ENCODE assay signal across 13 cellular contexts in genomic region chr19:8366121-8366581, GRCh38. TPM values are rescaled to one million over a fixed set of nuclear protein-coding genes. Genes with fewer than 3 reads are reported as not detected.
DNase-seq lines count a peak whose midpoint lies in the region; ATAC-seq, FAIRE-seq and TF ChIP-seq lines count a peak whose summit lies in the region.
"Had no signal": no experiment of that assay in that cellular context is flagged by ENCODE, and none has a peak within 500 bp of the region (broad histone marks: within the 10 kb centered on the region; RNA-seq: fewer than 3 reads in every experiment).

No MANE protein-coding gene starts in this region.

- H3K4me1 ChIP-seq in K562 (replicated peaks in 1 of 2; ENCODE audit: control insufficient read depth in 2 of 2, insufficient read depth in 2 of 2, low read length in 2 of 2) = peaks cover 20 to 48% of the 10 kb centered on the region in 2 experiments
- H3K4me1 ChIP-seq in rectal smooth muscle tissue (ENCODE audit: control insufficient read depth, insufficient read depth, low read length) = peaks cover 35% of the 10 kb centered on the region

- no peak for TF ChIP-seq EP300 in K562 (IDR thresholded peaks at IDR 0.05; ENCODE audit: low read length)

- intact Hi-C loops in K562 (cut with micrococcal nuclease) = no loop called here

- H3K9ac ChIP-seq in K562 (ENCODE audit: insufficient read depth in 1 of 2, low read depth in 2 of 2, low read length in 2 of 2) (peak overlapping the region in 1 of 2 experiments; percentile 45; a peak in 1 of 4 replicates), rectal smooth muscle tissue (ENCODE audit: low read length) (no peak overlapping the region)

- DNase-seq in GM10248 (ENCODE audit: extremely low spot score) (peak; percentile 19), K562 (ENCODE audit: extremely low read depth in 1 of 4, low spot score in 3 of 4) (peak in 2 of 4 experiments; percentile 13 to 15), globus pallidus (ENCODE audit: low spot score) (peak; percentile 10)
- DNase-seq in stimulated activated CD4-positive, alpha-beta T cell treated with anti-CD3 and anti-CD28 coated beads, Interleukin-12 subunit alpha, Interleukin-12 subunit beta, amount 100 ng/mL, for 4 hours = no peak
- DNase-seq in activated CD4-positive, alpha-beta T cell treated with anti-CD3 and anti-CD28 coated beads, Interleukin-2, amount 50 U/mL, for 1 hour = no peak
- DNase-seq: activated effector memory CD4-positive, alpha-beta T cell treated with Interleukin-2 at 50 U/mL for 16 hours; NCI-H1694 treated with DMSO at 0.1 percent for 48 hours; NCI-H524; PC-9 had no signal

- ATAC-seq in K562 (0 out of 3 replicates have a peak, but pooled peaks have one; percentile 12), HG03565 (IDR thresholded peaks at IDR 0.05; ENCODE audit: unreplicated experiment) (no peak), HG02642 (IDR thresholded peaks at IDR 0.05; ENCODE audit: poor library complexity, unreplicated experiment) (no peak)

- CTCF ChIA-PET in GM10248 (lab: Yijun Ruan, JAX) (interaction anchor here (1.0 to 6.1 kb wide), 2 partner anchors 12 to 214 kb away, joined by 3 to 41 read pairs; no protein-coding TSS in a partner anchor), K562 (lab: Yijun Ruan, JAX; ENCODE audit: low intra/inter-chr PET ratio) (no interaction called here)

- no peaks in the 10 kb centered on the region for H3K36me3 ChIP-seq in K562 (ENCODE audit: control insufficient read depth, insufficient read depth, low read length)
- H3K36me3 ChIP-seq in rectal smooth muscle tissue (ENCODE audit: control insufficient read depth, insufficient read depth, low read length) = no peaks in the 10 kb centered on the region
- H3K36me3 ChIP-seq: neutrophil had no signal

- H4K20me1 ChIP-seq in K562 (replicated peaks; ENCODE audit: control insufficient read depth, insufficient read depth, low read length) = no peaks in the 10 kb centered on the region

- H2AFZ ChIP-seq in K562 (ENCODE audit: low read depth, low read length) = no peak overlapping the region
- H2AFZ ChIP-seq: PC-9 had no signal

- H3K9me1 ChIP-seq in K562 (ENCODE audit: control insufficient read depth, insufficient read depth, low read length) = no peaks in the 10 kb centered on the region

- no peak overlapping the region for H3K4me3 ChIP-seq in K562
- H3K4me3 ChIP-seq in rectal smooth muscle tissue (ENCODE audit: low read length) = peak overlapping the region; percentile 32
- H3K4me3 ChIP-seq: PC-9 had no signal

- POLR2A ChIA-PET in GM10248 (lab: Yijun Ruan, JAX) (no interaction called here), K562 (lab: Yijun Ruan, JAX) (interaction anchor here (1.6 kb wide), 1 partner anchor 13 kb away, joined by 4 read pairs; no protein-coding TSS in a partner anchor)

- peak; percentile 46 for FAIRE-seq in K562 (lab: Jason Lieb, UNC)

- in situ Hi-C loops in K562 (cut with MboI) = no loop called here

- 26% methylated on average over 11 of the region's 11 CpGs for WGBS in K562 (ENCODE audit: insufficient coverage, low coverage, missing lambda C conversion rate)

- no peak overlapping the region for H3K4me2 ChIP-seq in K562 (ENCODE audit: insufficient read depth, low read length)

- no peaks in the 10 kb centered on the region for H3K79me2 ChIP-seq in K562 (ENCODE audit: control insufficient read depth, insufficient read depth, low read length)

- TF ChIP-seq POLR2A in K562 (conservative IDR thresholded peaks at IDR 0.05) = no peak

- no peak overlapping the region for H3K27ac ChIP-seq in K562 (ENCODE audit: extremely low read depth, low read depth, low read length)
- H3K27ac ChIP-seq in rectal smooth muscle tissue (ENCODE audit: low read depth, low read length) = peak overlapping the region; percentile 24
- H3K27ac ChIP-seq: neutrophil, PC-9 had no signal

- TF ChIP-seq CTCF in GM10248 (IDR thresholded peaks at IDR 0.05; ENCODE audit: control extremely low read depth, extremely low read depth, low read depth, missing control alignments) (no peak), K562 (IDR thresholded peaks at IDR 0.05 in 2 of 3, conservative IDR thresholded peaks at IDR 0.05 in 1 of 3; ENCODE audit: insufficient read depth in 2 of 3, low read depth in 1 of 3, low read length in 3 of 3) (no peak)

- TF ChIP-seq RAD21 in K562 (CRISPR knock-in tag; conservative IDR thresholded peaks at IDR 0.05 in 1 of 2, IDR thresholded peaks at IDR 0.05 in 1 of 2) = no peak

- no TSS peak for BruUV-seq in K562 (replicated peaks; lab: Mats Ljungman, UMichigan)

- no peaks in the 10 kb centered on the region for H3K9me3 ChIP-seq in K562 (replicated peaks; ENCODE audit: control insufficient read depth, insufficient read depth, low read depth, low read length)
- H3K9me3 ChIP-seq: neutrophil had no signal

- H3K27me3 ChIP-seq in K562 (ENCODE audit: control insufficient read depth in 2 of 2, insufficient read depth in 2 of 2, low read length in 2 of 2) (peaks cover 0 to 19% of the 10 kb centered on the region in 2 experiments; a peak in 2 of 5 replicates), rectal smooth muscle tissue (ENCODE audit: control insufficient read depth, insufficient read depth, low read length) (no peaks in the 10 kb centered on the region)

RNA-seq across cellular contexts. Expression of gene ANGPTL4, which starts 2.2 kb away (rescaled TPM):
- total RNA-seq in K562 (2011; cell fraction: chromatin; rRNA removed; ENCODE audit: low replicate concordance) = 0.35 and 2.5 TPM in 2 replicates
- 1.8 and 4.8 TPM in 2 replicates for total RNA-seq in K562 (2011; cell fraction: nucleolus; rRNA removed)
- total RNA-seq in K562 (2011; cell fraction: nucleoplasm; rRNA removed) = 1.4 and 1.8 TPM in 2 replicates
- total RNA-seq in K562 (2014; rRNA removed) = 0.05 and 0.33 TPM in 2 replicates
- not detected in 2 replicates for total RNA-seq in K562 (2014; rRNA removed; fragmentation: Illumina TruSeq; extraction: Trizol)
- total RNA-seq in K562 (2015; rRNA removed; fragmentation: Illumina TruSeq; extraction: Trizol) = 0.08 and 0.22 TPM in 2 replicates
- total RNA-seq in K562 (2021) = 0.20 and 0.24 TPM in 2 replicates
- 0.64 and 0.77 TPM in 2 replicates for polyA plus RNA-seq in K562 (2011; rRNA removed)
- 0.46 and 3.3 TPM in 2 replicates for polyA plus RNA-seq in K562 (2011; cell fraction: cytosol; rRNA removed)
- 0.94 and 4.1 TPM in 2 replicates for polyA plus RNA-seq in K562 (2011; cell fraction: nucleus; rRNA removed)
- polyA plus RNA-seq in K562 (2012) = 0.61 and 0.65 TPM in 2 replicates
- 0.32 TPM in 1 of 2 replicates, not detected in the other for polyA plus RNA-seq in K562 (2014; fragmentation: Illumina TruSeq; extraction: Trizol)
- not detected for polyA plus RNA-seq in K562 (2014; fragmentation: Nextera tagmentation; extraction: Ambion mirVana)
- 0.15 and 0.85 TPM in 2 replicates for polyA plus RNA-seq in K562 (2014; rRNA removed)
- 0.46 TPM in 1 of 2 replicates, not detected in the other for polyA minus RNA-seq in K562 (2011; rRNA and poly(A)+ RNA removed)
- 2.3 TPM in 1 of 2 replicates, not detected in the other for polyA minus RNA-seq in K562 (2011; cell fraction: cytosol; rRNA and poly(A)+ RNA removed)
- 0.78 and 1.8 TPM in 2 replicates for polyA minus RNA-seq in K562 (2011; cell fraction: nucleus; rRNA and poly(A)+ RNA removed)
- total RNA-seq: PC-9 had no signal

RNA-seq across cellular contexts. Expression of gene KANK3, which starts 23.1 kb away (rescaled TPM):
- 0.44 and 1.0 TPM in 2 replicates for total RNA-seq in K562 (2011; cell fraction: chromatin; rRNA removed; ENCODE audit: low replicate concordance)
- total RNA-seq in K562 (2011; cell fraction: nucleolus; rRNA removed) = 0.53 and 0.83 TPM in 2 replicates
- 0.76 and 0.95 TPM in 2 replicates for total RNA-seq in K562 (2011; cell fraction: nucleoplasm; rRNA removed)
- not detected in 2 replicates for total RNA-seq in K562 (2014; rRNA removed)
- not detected in 2 replicates for total RNA-seq in K562 (2014; rRNA removed; fragmentation: Illumina TruSeq; extraction: Trizol)
- not detected in 2 replicates for total RNA-seq in K562 (2015; rRNA removed; fragmentation: Illumina TruSeq; extraction: Trizol)
- 0.22 and 0.40 TPM in 2 replicates for total RNA-seq in K562 (2021)
- polyA plus RNA-seq in K562 (2011; rRNA removed) = 0.08 TPM in 2 replicates
- 0.10 and 0.27 TPM in 2 replicates for polyA plus RNA-seq in K562 (2011; cell fraction: cytosol; rRNA removed)
- polyA plus RNA-seq in K562 (2011; cell fraction: nucleus; rRNA removed) = 0.41 and 0.82 TPM in 2 replicates
- polyA plus RNA-seq in K562 (2012) = 0.14 and 0.18 TPM in 2 replicates
- 0.06 TPM in 1 of 2 replicates, not detected in the other for polyA plus RNA-seq in K562 (2014; fragmentation: Illumina TruSeq; extraction: Trizol)
- under 1 TPM in 1 of 2 experiments, not detected in 1; 0.03 TPM for polyA plus RNA-seq in K562 (2014; fragmentation: Nextera tagmentation; extraction: Ambion mirVana)
- not detected in 2 replicates for polyA plus RNA-seq in K562 (2014; rRNA removed)
- not detected in 2 replicates for polyA minus RNA-seq in K562 (2011; rRNA and poly(A)+ RNA removed)
- not detected in 2 replicates for polyA minus RNA-seq in K562 (2011; cell fraction: cytosol; rRNA and poly(A)+ RNA removed)
- 0.11 and 0.54 TPM in 2 replicates for polyA minus RNA-seq in K562 (2011; cell fraction: nucleus; rRNA and poly(A)+ RNA removed)

RNA-seq across cellular contexts. Expression of gene RAB11B, which starts 24.0 kb away (rescaled TPM):
- 47.8 and 110 TPM in 2 replicates for total RNA-seq in K562 (2011; cell fraction: chromatin; rRNA removed; ENCODE audit: low replicate concordance)
- 74.5 and 92.6 TPM in 2 replicates for total RNA-seq in K562 (2011; cell fraction: nucleolus; rRNA removed)
- total RNA-seq in K562 (2011; cell fraction: nucleoplasm; rRNA removed) = 59.3 and 63.7 TPM in 2 replicates
- total RNA-seq in K562 (2014; rRNA removed) = 13.8 and 14.6 TPM in 2 replicates
- total RNA-seq in K562 (2014; rRNA removed; fragmentation: Illumina TruSeq; extraction: Trizol) = 2.1 and 2.9 TPM in 2 replicates
- total RNA-seq in K562 (2015; rRNA removed; fragmentation: Illumina TruSeq; extraction: Trizol) = 6.5 and 9.1 TPM in 2 replicates
- 71.0 and 72.3 TPM in 2 replicates for total RNA-seq in K562 (2021)
- polyA plus RNA-seq in K562 (2011; rRNA removed) = 18.4 and 36.4 TPM in 2 replicates
- polyA plus RNA-seq in K562 (2011; cell fraction: cytosol; rRNA removed) = 33.8 and 40.2 TPM in 2 replicates
- 90.4 and 128 TPM in 2 replicates for polyA plus RNA-seq in K562 (2011; cell fraction: nucleus; rRNA removed)
- 99.8 and 107 TPM in 2 replicates for polyA plus RNA-seq in K562 (2012)
- polyA plus RNA-seq in K562 (2014; fragmentation: Illumina TruSeq; extraction: Trizol) = 14.3 and 42.6 TPM in 2 replicates
- 1 to 10 TPM in 1 of 2 experiments, under 1 TPM in 1; 0.74 to 1.0 TPM for polyA plus RNA-seq in K562 (2014; fragmentation: Nextera tagmentation; extraction: Ambion mirVana)
- 40.9 and 57.7 TPM in 2 replicates for polyA plus RNA-seq in K562 (2014; rRNA removed)
- polyA minus RNA-seq in K562 (2011; rRNA and poly(A)+ RNA removed) = 7.2 and 11.7 TPM in 2 replicates
- polyA minus RNA-seq in K562 (2011; cell fraction: cytosol; rRNA and poly(A)+ RNA removed) = 35.4 and 57.5 TPM in 2 replicates
- 20.2 and 28.5 TPM in 2 replicates for polyA minus RNA-seq in K562 (2011; cell fraction: nucleus; rRNA and poly(A)+ RNA removed)

RNA-seq across cellular contexts. Expression of gene RPS28, which starts 44.9 kb away (rescaled TPM):
- 88.1 and 153 TPM in 2 replicates for total RNA-seq in K562 (2011; cell fraction: chromatin; rRNA removed; ENCODE audit: low replicate concordance)
- 167 TPM in 2 replicates for total RNA-seq in K562 (2011; cell fraction: nucleolus; rRNA removed)
- total RNA-seq in K562 (2011; cell fraction: nucleoplasm; rRNA removed) = 206 and 397 TPM in 2 replicates
- total RNA-seq in K562 (2014; rRNA removed) (1,864 and 2,438 TPM in 2 replicates), K562 (2014; rRNA removed; fragmentation: Illumina TruSeq; extraction: Trizol) (130 and 165 TPM in 2 replicates), K562 (2015; rRNA removed; fragmentation: Illumina TruSeq; extraction: Trizol) (471 and 527 TPM in 2 replicates), K562 (2021) (2,747 and 3,081 TPM in 2 replicates)
- polyA plus RNA-seq in K562 (2011; rRNA removed) (662 and 1,013 TPM in 2 replicates), K562 (2014; fragmentation: Illumina TruSeq; extraction: Trizol) (866 and 1,057 TPM in 2 replicates), K562 (2014; fragmentation: Nextera tagmentation; extraction: Ambion mirVana) (1,000 to 10,000 TPM; 2,724 to 2,827 TPM), K562 (2014; rRNA removed) (1,303 and 1,847 TPM in 2 replicates)
- polyA plus RNA-seq in K562 (2011; cell fraction: cytosol; rRNA removed) = 1,028 and 1,084 TPM in 2 replicates
- polyA plus RNA-seq in K562 (2011; cell fraction: nucleus; rRNA removed) = 641 and 754 TPM in 2 replicates
- polyA plus RNA-seq in K562 (2012) = 3,105 and 3,833 TPM in 2 replicates
- polyA minus RNA-seq in K562 (2011; rRNA and poly(A)+ RNA removed) = 177 and 211 TPM in 2 replicates
- polyA minus RNA-seq in K562 (2011; cell fraction: cytosol; rRNA and poly(A)+ RNA removed) = 416 and 590 TPM in 2 replicates
- 61.5 and 90.0 TPM in 2 replicates for polyA minus RNA-seq in K562 (2011; cell fraction: nucleus; rRNA and poly(A)+ RNA removed)

RNA-seq across cellular contexts. Expression of gene NDUFA7, which starts 45.0 kb away (rescaled TPM):
- total RNA-seq in K562 (2011; cell fraction: chromatin; rRNA removed; ENCODE audit: low replicate concordance) = 14.3 and 43.7 TPM in 2 replicates
- 43.4 and 46.7 TPM in 2 replicates for total RNA-seq in K562 (2011; cell fraction: nucleolus; rRNA removed)
- 37.7 and 37.8 TPM in 2 replicates for total RNA-seq in K562 (2011; cell fraction: nucleoplasm; rRNA removed)
- total RNA-seq in K562 (2014; rRNA removed) (114 and 148 TPM in 2 replicates), K562 (2014; rRNA removed; fragmentation: Illumina TruSeq; extraction: Trizol) (49.8 and 70.8 TPM in 2 replicates), K562 (2015; rRNA removed; fragmentation: Illumina TruSeq; extraction: Trizol) (134 and 142 TPM in 2 replicates), K562 (2021) (101 and 105 TPM in 2 replicates)
- polyA plus RNA-seq in K562 (2011; rRNA removed) (79.6 and 135 TPM in 2 replicates), K562 (2014; fragmentation: Illumina TruSeq; extraction: Trizol) (212 and 228 TPM in 2 replicates), K562 (2014; fragmentation: Nextera tagmentation; extraction: Ambion mirVana) (100 to 1,000 TPM; 312 to 348 TPM), K562 (2014; rRNA removed) (152 and 187 TPM in 2 replicates)
- 201 and 321 TPM in 2 replicates for polyA plus RNA-seq in K562 (2011; cell fraction: cytosol; rRNA removed)
- polyA plus RNA-seq in K562 (2011; cell fraction: nucleus; rRNA removed) = 93.7 and 110 TPM in 2 replicates
- polyA plus RNA-seq in K562 (2012) = 150 and 163 TPM in 2 replicates
- polyA minus RNA-seq in K562 (2011; rRNA and poly(A)+ RNA removed) = 23.9 and 35.3 TPM in 2 replicates
- polyA minus RNA-seq in K562 (2011; cell fraction: cytosol; rRNA and poly(A)+ RNA removed) = 67.7 and 108 TPM in 2 replicates
- polyA minus RNA-seq in K562 (2011; cell fraction: nucleus; rRNA and poly(A)+ RNA removed) = 13.7 and 28.9 TPM in 2 replicates

Comparison
In these comparisons a context has a peak if more than half of its experiments do, and no peak if none do; other contexts are left out.
1. DNase-seq: peak in GM10248 (single experiment) and globus pallidus (single experiment); none in stimulated activated CD4-positive, alpha-beta T cell treated with anti-CD3 and anti-CD28 coated beads, Interleukin-12 subunit alpha, Interleukin-12 subunit beta, amount 100 ng/mL, for 4 hours (single experiment) and activated CD4-positive, alpha-beta T cell treated with anti-CD3 and anti-CD28 coated beads, Interleukin-2, amount 50 U/mL, for 1 hour (single experiment).